Comparison of ENCODE assay signal across 1 cellular context in the genomic region with DNA sequence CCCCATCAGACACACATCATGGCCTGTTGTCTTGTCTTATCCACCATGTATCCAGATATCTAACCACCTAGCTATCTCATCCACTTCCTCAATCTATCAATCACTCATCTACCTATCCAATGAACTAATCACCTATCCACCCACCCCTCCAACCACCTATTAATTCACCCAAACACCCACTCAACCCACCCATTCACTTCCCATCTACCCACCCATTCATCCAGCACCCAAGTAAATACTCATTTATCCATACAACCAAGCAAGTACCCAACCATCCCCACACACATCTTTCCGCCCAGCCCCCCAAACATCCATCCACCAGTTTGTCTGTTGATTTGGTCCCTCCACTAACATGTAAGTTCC.
TF ChIP-seq lines count a peak whose summit lies in the region.

No MANE protein-coding gene starts in this region.

TF ChIP-seq in H1, 55 proteins besides CTCF, POLR2A, EP300 and RAD21:
- no peak for TF ChIP-seq GTF2F1 (IDR thresholded peaks at IDR 0.05; ENCODE audit: borderline replicate concordance, low read depth, low read length)
- no peak for TF ChIP-seq SAP30 (IDR thresholded peaks at IDR 0.05; ENCODE audit: insufficient read depth, insufficient replicate concordance, low read length)
- no peak for TF ChIP-seq CBX8 (IDR thresholded peaks at IDR 0.05; ENCODE audit: borderline replicate concordance, low read depth, low read length)
- no peak for TF ChIP-seq JUN (IDR thresholded peaks at IDR 0.05; ENCODE audit: low read depth, low read length)
- no peak for TF ChIP-seq NRF1 (IDR thresholded peaks at IDR 0.05; ENCODE audit: low read depth, low read length)
- no peak for TF ChIP-seq SIN3A (conservative IDR thresholded peaks at IDR 0.05 in 1 of 2, IDR thresholded peaks at IDR 0.05 in 1 of 2; ENCODE audit: low read depth in 1 of 2, low read length in 2 of 2)
- no peak for TF ChIP-seq BCL11A (IDR thresholded peaks at IDR 0.05; ENCODE audit: low read depth in 2 of 2, low read length in 2 of 2)
- no peak for TF ChIP-seq RNF2 (IDR thresholded peaks at IDR 0.05; ENCODE audit: borderline replicate concordance, low read depth, low read length, missing control alignments, poor library complexity, severe bottlenecking)
- no peak for TF ChIP-seq RFX5 (IDR thresholded peaks at IDR 0.05; ENCODE audit: borderline replicate concordance, low read depth, low read length)
- TF ChIP-seq SIRT6 (IDR thresholded peaks at IDR 0.05; ENCODE audit: low read length): no peak
- TF ChIP-seq, protein P1, sequence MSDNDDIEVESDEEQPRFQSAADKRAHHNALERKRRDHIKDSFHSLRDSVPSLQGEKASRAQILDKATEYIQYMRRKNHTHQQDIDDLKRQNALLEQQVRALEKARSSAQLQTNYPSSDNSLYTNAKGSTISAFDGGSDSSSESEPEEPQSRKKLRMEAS (IDR thresholded peaks at IDR 0.05): no peak
- TF ChIP-seq, protein P2, sequence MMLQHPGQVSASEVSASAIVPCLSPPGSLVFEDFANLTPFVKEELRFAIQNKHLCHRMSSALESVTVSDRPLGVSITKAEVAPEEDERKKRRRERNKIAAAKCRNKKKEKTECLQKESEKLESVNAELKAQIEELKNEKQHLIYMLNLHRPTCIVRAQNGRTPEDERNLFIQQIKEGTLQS (IDR thresholded peaks at IDR 0.05; ENCODE audit: insufficient read depth, low read depth, low read length): no peak
- no peak for TF ChIP-seq PHF8 (conservative IDR thresholded peaks at IDR 0.05; ENCODE audit: low read depth, low read length)
- no peak for TF ChIP-seq RXRA (IDR thresholded peaks at IDR 0.05; ENCODE audit: insufficient read depth, low read depth, low read length)
